ENCODE assay signal across 9 cellular contexts in genomic region chr1:153404768-153405167, GRCh38. TPM values are rescaled to one million over a fixed set of nuclear protein-coding genes. Genes with fewer than 3 reads are reported as not detected.
A peak's percentile ranks its signal among the peaks of the same experiment; 100 is the strongest.
DNase-seq lines count a peak whose midpoint lies in the region; ATAC-seq and TF ChIP-seq lines count a peak whose summit lies in the region.
"Had no signal": no experiment of that assay in that cellular context is flagged by ENCODE, and none has a peak within 500 bp of the region (broad histone marks: within the 10 kb centered on the region; RNA-seq: fewer than 3 reads in every experiment).

No MANE protein-coding gene starts in this region.

- ATAC-seq in activated T-cell treated with anti-CD3 and anti-CD28 coated beads, Interleukin-2, amount 50 U/mL, for 72 hours (replicated peaks in 1 of 2): peak; percentile 41 to 42
- ATAC-seq in GM21576 (IDR thresholded peaks at IDR 0.05; ENCODE audit: unreplicated experiment) (no peak), GM21423 (IDR thresholded peaks at IDR 0.05; ENCODE audit: unreplicated experiment) (no peak), HG03108 (IDR thresholded peaks at IDR 0.05; ENCODE audit: unreplicated experiment) (no peak)

- no peak overlapping the region for H3K4me3 Mint-ChIP-seq in activated T-cell treated with anti-CD3 and anti-CD28 coated beads, Interleukin-2, amount 50 U/mL, for 72 hours

- no peak overlapping the region for H3K27ac Mint-ChIP-seq in activated T-cell treated with anti-CD3 and anti-CD28 coated beads, Interleukin-2, amount 50 U/mL, for 72 hours

- no peak overlapping the region for H3K4me2 ChIP-seq in OCI-LY3 (ENCODE audit: low read length)

- H2AFZ ChIP-seq in OCI-LY3 (ENCODE audit: low read depth, low read length): no peak overlapping the region

- H3K27me3 ChIP-seq in OCI-LY3 (ENCODE audit: low read depth, low read length) (peaks cover 56% of the 10 kb centered on the region), cardiac muscle cell (no peaks in the 10 kb centered on the region)

- H3K79me2 ChIP-seq in OCI-LY3 (ENCODE audit: low read length): no peaks in the 10 kb centered on the region

- H3K27ac ChIP-seq in OCI-LY3 (ENCODE audit: low read length) (no peak overlapping the region), cardiac muscle cell (no peak overlapping the region)

- peaks cover 0 to 2% of the 10 kb centered on the region in 2 donors for H3K36me3 Mint-ChIP-seq in activated T-cell treated with anti-CD3 and anti-CD28 coated beads, Interleukin-2, amount 50 U/mL, for 72 hours (ENCODE audit: insufficient read depth in 2 of 2)

- H3K4me1 ChIP-seq in OCI-LY3 (ENCODE audit: low read length): no peaks in the 10 kb centered on the region
- H3K4me1 ChIP-seq in cardiac muscle cell (ENCODE audit: low read depth): peaks cover 3% of the 10 kb centered on the region

- no peaks in the 10 kb centered on the region for H3K9me3 ChIP-seq in OCI-LY3 (ENCODE audit: insufficient read depth, low read length)
- H3K9me3 ChIP-seq in cardiac muscle cell (ENCODE audit: low read depth): no peaks in the 10 kb centered on the region

- peaks cover 10% of the 10 kb centered on the region for H3K27me3 Mint-ChIP-seq in activated T-cell treated with anti-CD3 and anti-CD28 coated beads, Interleukin-2, amount 50 U/mL, for 72 hours (ENCODE audit: low read depth)

- H3K9me3 Mint-ChIP-seq in activated T-cell treated with anti-CD3 and anti-CD28 coated beads, Interleukin-2, amount 50 U/mL, for 72 hours: peaks cover 2 to 5% of the 10 kb centered on the region in 2 donors

- H3K4me3 ChIP-seq in GM12875 (ENCODE audit: low read depth, low read length) (no peak overlapping the region), OCI-LY3 (ENCODE audit: low read length) (no peak overlapping the region), cardiac muscle cell (no peak overlapping the region)

- TF ChIP-seq CTCF in GM12875 (IDR thresholded peaks at IDR 0.05; ENCODE audit: borderline replicate concordance, insufficient read depth, low read depth, low read length) (peak; percentile 59), OCI-LY3 (IDR thresholded peaks at IDR 0.05; ENCODE audit: low read depth, low read length) (peak; percentile 70), cardiac muscle cell (IDR thresholded peaks at IDR 0.05; ENCODE audit: low read depth, low read length) (peak; percentile 33)

- H3K36me3 ChIP-seq in OCI-LY3 (replicated peaks; ENCODE audit: low read depth, low read length): no peaks in the 10 kb centered on the region
- H3K36me3 ChIP-seq in cardiac muscle cell: no peaks in the 10 kb centered on the region

- no peaks in the 10 kb centered on the region for H4K20me1 ChIP-seq in OCI-LY3 (ENCODE audit: insufficient read depth, low read length)

- DNase-seq in activated T-cell treated with anti-CD3 and anti-CD28 coated beads, Interleukin-2, amount 50 U/mL, for 72 hours: peak; percentile 43 to 68
- no peak for DNase-seq in cardiac muscle cell (ENCODE audit: low read depth in 1 of 2, low spot score in 1 of 2)
- peak; percentile 30 to 55 for DNase-seq in stimulated activated CD4-positive, alpha-beta T cell treated with anti-CD3 and anti-CD28 coated beads, Interleukin-1b, Interleukin-23, amount 100 ng/mL, for 4 hours (ENCODE audit: low read depth in 2 of 2)

- H3K9ac ChIP-seq in OCI-LY3 (ENCODE audit: low read length): no peak overlapping the region

- peaks cover 7% of the 10 kb centered on the region for H3K4me1 Mint-ChIP-seq in activated T-cell treated with anti-CD3 and anti-CD28 coated beads, Interleukin-2, amount 50 U/mL, for 72 hours (ENCODE audit: low read depth)

RNA-seq across cellular contexts. Expression of gene S100A7A, which starts 11.6 kb away (rescaled TPM):
- total RNA-seq in activated T-cell treated with anti-CD3 and anti-CD28 coated beads, Interleukin-2, amount 50 U/mL, for 72 hours: not detected
- not detected in 2 replicates for total RNA-seq in cardiac muscle cell
- not detected in 2 replicates for polyA plus RNA-seq in cardiac muscle cell
- total RNA-seq: activated CD8-positive, alpha-beta memory T cell treated with anti-CD3 and anti-CD28 coated beads for 36 hours had no signal

RNA-seq across cellular contexts. Expression of gene S100A8, which starts 13.9 kb away (rescaled TPM):
- not detected for total RNA-seq in activated T-cell treated with anti-CD3 and anti-CD28 coated beads, Interleukin-2, amount 50 U/mL, for 72 hours
- total RNA-seq in cardiac muscle cell: 1.9 TPM in 1 of 2 replicates, not detected in the other
- polyA plus RNA-seq in cardiac muscle cell: 4.4 and 12.2 TPM in 2 replicates
- total RNA-seq: activated CD8-positive, alpha-beta memory T cell treated with anti-CD3 and anti-CD28 coated beads for 36 hours had no signal

RNA-seq across cellular contexts. Expression of gene S100A12, which starts 29.3 kb away (rescaled TPM):
- not detected for total RNA-seq in activated T-cell treated with anti-CD3 and anti-CD28 coated beads, Interleukin-2, amount 50 U/mL, for 72 hours
- total RNA-seq in cardiac muscle cell: not detected in 2 replicates
- not detected in 2 replicates for polyA plus RNA-seq in cardiac muscle cell
- total RNA-seq: activated CD8-positive, alpha-beta memory T cell treated with anti-CD3 and anti-CD28 coated beads for 36 hours had no signal

RNA-seq across cellular contexts. Expression of gene S100A9, which starts 47.1 kb away (rescaled TPM):
- not detected for total RNA-seq in activated T-cell treated with anti-CD3 and anti-CD28 coated beads, Interleukin-2, amount 50 U/mL, for 72 hours
- 0.74 and 1.3 TPM in 2 replicates for total RNA-seq in cardiac muscle cell
- 3.0 TPM in 1 of 2 replicates, not detected in the other for polyA plus RNA-seq in cardiac muscle cell
- total RNA-seq: activated CD8-positive, alpha-beta memory T cell treated with anti-CD3 and anti-CD28 coated beads for 36 hours had no signal

RNA-seq across cellular contexts. Expression of gene S100A7, which starts 55.7 kb away (rescaled TPM):
- total RNA-seq in activated T-cell treated with anti-CD3 and anti-CD28 coated beads, Interleukin-2, amount 50 U/mL, for 72 hours: not detected
- total RNA-seq in cardiac muscle cell: not detected in 2 replicates
- polyA plus RNA-seq in cardiac muscle cell: not detected in 2 replicates
- total RNA-seq: activated CD8-positive, alpha-beta memory T cell treated with anti-CD3 and anti-CD28 coated beads for 36 hours had no signal

Comparison
In these comparisons a context has a peak if more than half of its experiments do, and no peak if none do; other contexts are left out.
1. ATAC-seq: peak in activated T-cell treated with anti-CD3 and anti-CD28 coated beads, Interleukin-2, amount 50 U/mL, for 72 hours (2 of 2); none in GM21576 (single experiment), GM21423 (single experiment) and HG03108 (single experiment).
2. DNase-seq: peak in activated T-cell treated with anti-CD3 and anti-CD28 coated beads, Interleukin-2, amount 50 U/mL, for 72 hours (2 of 2) and stimulated activated CD4-positive, alpha-beta T cell treated with anti-CD3 and anti-CD28 coated beads, Interleukin-1b, Interleukin-23, amount 100 ng/mL, for 4 hours (2 of 2); none in cardiac muscle cell (0 of 2).
3. Peak in every context shown above with its lines, with median percentiles within 50 percentile points of each other: CTCF ChIP-seq.